8 cellular contexts compared by ENCODE assay signal in genomic region chr11:117178210-117179034, GRCh38. TPM values are rescaled to one million over a fixed set of nuclear protein-coding genes. Genes with fewer than 3 reads are reported as not detected.
DNase-seq lines count a peak whose midpoint lies in the region; ATAC-seq, FAIRE-seq and TF ChIP-seq lines count a peak whose summit lies in the region.

Gene SIDT2, plus strand, starts transcription at chr11:117178743. Its CDS starts 521 bp downstream, at chr11:117179264.

- H3K36me3 Mint-ChIP-seq in activated T-cell treated with anti-CD3 and anti-CD28 coated beads, Interleukin-2, amount 50 U/mL, for 72 hours (ENCODE audit: insufficient read depth in 2 of 2), result peaks cover 0 to 2% of the 10 kb centered on the region in 2 donors

- no peaks in the 10 kb centered on the region for H3K9me3 Mint-ChIP-seq in activated T-cell treated with anti-CD3 and anti-CD28 coated beads, Interleukin-2, amount 50 U/mL, for 72 hours

- TF ChIP-seq CTCF in esophagus muscularis mucosa (IDR thresholded peaks at IDR 0.05), result peak in 1 of 3 experiments; percentile 27

- peak; percentile 68 for FAIRE-seq in RCC 7860 (lab: Jason Lieb, UNC)

- H3K4me1 ChIP-seq in esophagus muscularis mucosa (peaks cover 34 to 56% (median 45%) of the 10 kb centered on the region in 4 donors), muscle layer of duodenum (ENCODE audit: control insufficient read depth in 1 of 2, insufficient read depth in 2 of 2, low read length in 2 of 2) (peaks cover 6 to 27% of the 10 kb centered on the region in 2 donors)

- peak; percentile 74 for TF ChIP-seq POLR2A in esophagus muscularis mucosa (IDR thresholded peaks at IDR 0.05; ENCODE audit: low read depth)

- peak within 1 kb of the TSS; percentile 28 for H3K27ac ChIP-seq in KOPT-K1 (ENCODE audit: low read depth, low read length, poor library complexity, severe bottlenecking)
- peak within 1 kb of the TSS; percentile 93 to 96 (median 94) for H3K27ac ChIP-seq in esophagus muscularis mucosa (replicated peaks in 1 of 4)
- peak within 1 kb of the TSS; percentile 83 for H3K27ac ChIP-seq in muscle layer of duodenum (ENCODE audit: low read length)

- peak; percentile 90 for ATAC-seq in GM21737 (IDR thresholded peaks at IDR 0.05; ENCODE audit: unreplicated experiment)
- ATAC-seq in activated T-cell treated with anti-CD3 and anti-CD28 coated beads, Interleukin-2, amount 50 U/mL, for 72 hours (replicated peaks in 1 of 2), result peak; percentile 96

- H3K9me3 ChIP-seq in KOPT-K1 (ENCODE audit: insufficient read depth, low read length, poor library complexity, severe bottlenecking) (no peaks in the 10 kb centered on the region), esophagus muscularis mucosa (no peaks in the 10 kb centered on the region), muscle layer of duodenum (ENCODE audit: control insufficient read depth in 1 of 2, low read length in 2 of 2) (no peaks in the 10 kb centered on the region)

- peak within 1 kb of the TSS; percentile 94 to 97 for H3K4me3 Mint-ChIP-seq in activated T-cell treated with anti-CD3 and anti-CD28 coated beads, Interleukin-2, amount 50 U/mL, for 72 hours

- WGBS in esophagus muscularis mucosa, result 2% methylated on average over 14 of the region's 51 CpGs

- H3K27ac Mint-ChIP-seq in activated T-cell treated with anti-CD3 and anti-CD28 coated beads, Interleukin-2, amount 50 U/mL, for 72 hours, result peak within 1 kb of the TSS; percentile 88

- TF ChIP-seq EP300 in esophagus muscularis mucosa (IDR thresholded peaks at IDR 0.05), result no peak

- H3K36me3 ChIP-seq in KOPT-K1 (ENCODE audit: insufficient read depth, low read length) (no peaks in the 10 kb centered on the region), esophagus muscularis mucosa (peaks cover 5 to 22% (median 17%) of the 10 kb centered on the region in 4 donors), muscle layer of duodenum (ENCODE audit: control insufficient read depth in 1 of 2, insufficient read depth in 2 of 2, low read length in 2 of 2) (peaks cover 5 to 11% of the 10 kb centered on the region in 2 donors)

- peaks cover 31% of the 10 kb centered on the region for H3K4me1 Mint-ChIP-seq in activated T-cell treated with anti-CD3 and anti-CD28 coated beads, Interleukin-2, amount 50 U/mL, for 72 hours (ENCODE audit: low read depth)

- intact Hi-C loops in esophagus muscularis mucosa (cut with DNase I), result no loop called here

- DNase-seq in DMS53 treated with DMSO at 0.1 percent for 48 hours (lab: John Stamatoyannopoulos, UW; ENCODE audit: unreplicated experiment) (peak; percentile 82), RCC 7860 (ENCODE audit: low spot score) (peak; percentile 59), esophagus muscularis mucosa (ENCODE audit: extremely low spot score) (peak; percentile 97)
- DNase-seq in activated T-cell treated with anti-CD3 and anti-CD28 coated beads, Interleukin-2, amount 50 U/mL, for 72 hours, result peak; percentile 91 to 92
- peak; percentile 76 to 87 for DNase-seq in stimulated activated CD8-positive, alpha-beta memory T cell treated with anti-CD3 and anti-CD28 coated beads, Interleukin-7, amount 100 ng/mL, for 4 hours (ENCODE audit: low read depth in 2 of 2)

- H3K4me3 ChIP-seq in esophagus muscularis mucosa (peak within 1 kb of the TSS; percentile 72 to 92 (median 82)), muscle layer of duodenum (ENCODE audit: low read depth in 1 of 2, low read length in 2 of 2) (peak within 1 kb of the TSS; percentile 71 to 90)

- H3K27me3 Mint-ChIP-seq in activated T-cell treated with anti-CD3 and anti-CD28 coated beads, Interleukin-2, amount 50 U/mL, for 72 hours (ENCODE audit: low read depth), result no peaks in the 10 kb centered on the region

- H3K27me3 ChIP-seq in esophagus muscularis mucosa, result no peaks in the 10 kb centered on the region
- H3K27me3 ChIP-seq in muscle layer of duodenum (ENCODE audit: low read depth, low read length), result no peaks in the 10 kb centered on the region

RNA-seq across cellular contexts. Expression of gene SIDT2, which starts in this region (rescaled TPM):
- total RNA-seq in activated T-cell treated with anti-CD3 and anti-CD28 coated beads, Interleukin-2, amount 50 U/mL, for 72 hours, result 10 to 100 TPM; 32.0 to 40.3 TPM
- 10 to 100 TPM; 26.5 to 34.1 (median 29.3) TPM for total RNA-seq in esophagus muscularis mucosa

Comparison
In these comparisons a context has a peak if more than half of its experiments do, and no peak if none do; other contexts are left out.
1. Peak in every context shown above with its lines: DNase-seq, ATAC-seq, H3K4me3 ChIP-seq and H3K27ac ChIP-seq.
2. H3K27ac ChIP-seq: peak in every context shown above with its lines; median percentile 94 in esophagus muscularis mucosa; 83 in muscle layer of duodenum; 28 in KOPT-K1.